8 cellular contexts compared by ENCODE assay signal in genomic region chr14:35826218-35826951, GRCh38.
A peak's percentile ranks its signal among the peaks of the same experiment; 100 is the strongest.
DNase-seq lines count a peak whose midpoint lies in the region; ATAC-seq lines count a peak whose summit lies in the region.

Gene BRMS1L (plus strand): TSS chr14:35826338. CDS start chr14:35826517, 179 bp downstream.

- peak within 1 kb of the TSS; percentile 86 for H3K4me3 Mint-ChIP-seq in activated naive CD4-positive, alpha-beta T cell treated with anti-CD3 and anti-CD28 coated beads, Interleukin-2, amount 50 U/mL, for 24 hours

- H3K9ac ChIP-seq in SK-N-MC (ENCODE audit: insufficient read length) = peak within 1 kb of the TSS; percentile 95

- ATAC-seq in HG02588 (IDR thresholded peaks at IDR 0.05; ENCODE audit: unreplicated experiment) = peak; percentile 94

- H3K27ac Mint-ChIP-seq in activated naive CD4-positive, alpha-beta T cell treated with anti-CD3 and anti-CD28 coated beads, Interleukin-2, amount 50 U/mL, for 24 hours = peak within 1 kb of the TSS; percentile 74

- H3K4me3 ChIP-seq in GM08714 (ENCODE audit: low read length) = peak within 1 kb of the TSS; percentile 97
- peak within 1 kb of the TSS; percentile 97 for H3K4me3 ChIP-seq in SK-N-MC

- no peaks in the 10 kb centered on the region for H3K9me3 Mint-ChIP-seq in activated naive CD4-positive, alpha-beta T cell treated with anti-CD3 and anti-CD28 coated beads, Interleukin-2, amount 50 U/mL, for 24 hours

- peaks cover 26% of the 10 kb centered on the region for H3K4me1 Mint-ChIP-seq in activated naive CD4-positive, alpha-beta T cell treated with anti-CD3 and anti-CD28 coated beads, Interleukin-2, amount 50 U/mL, for 24 hours

- H3K9me3 ChIP-seq in SK-N-MC (ENCODE audit: low read depth, low read length) = no peaks in the 10 kb centered on the region

- DNase-seq in NCI-H1048 (lab: John Stamatoyannopoulos, UW) (peak; percentile 97), SK-N-MC (ENCODE audit: low read depth, low spot score) (no peak), germinal center (ENCODE audit: low spot score) (peak; percentile 99), non-pigmented ciliary epithelial cell (ENCODE audit: low read depth) (peak; percentile 96), superior temporal gyrus (ENCODE audit: extremely low spot score) (peak; percentile 99)

- no peaks in the 10 kb centered on the region for H3K27me3 Mint-ChIP-seq in activated naive CD4-positive, alpha-beta T cell treated with anti-CD3 and anti-CD28 coated beads, Interleukin-2, amount 50 U/mL, for 24 hours

- H3K36me3 Mint-ChIP-seq in activated naive CD4-positive, alpha-beta T cell treated with anti-CD3 and anti-CD28 coated beads, Interleukin-2, amount 50 U/mL, for 24 hours = peaks cover 2% of the 10 kb centered on the region

- H3K27ac ChIP-seq in SK-N-MC = peak within 1 kb of the TSS; percentile 88

- peaks cover 3% of the 10 kb centered on the region for H3K36me3 ChIP-seq in SK-N-MC (ENCODE audit: insufficient read depth, low read length)
